Comparison of ENCODE assay signal across 23 cellular contexts in the genomic region with DNA sequence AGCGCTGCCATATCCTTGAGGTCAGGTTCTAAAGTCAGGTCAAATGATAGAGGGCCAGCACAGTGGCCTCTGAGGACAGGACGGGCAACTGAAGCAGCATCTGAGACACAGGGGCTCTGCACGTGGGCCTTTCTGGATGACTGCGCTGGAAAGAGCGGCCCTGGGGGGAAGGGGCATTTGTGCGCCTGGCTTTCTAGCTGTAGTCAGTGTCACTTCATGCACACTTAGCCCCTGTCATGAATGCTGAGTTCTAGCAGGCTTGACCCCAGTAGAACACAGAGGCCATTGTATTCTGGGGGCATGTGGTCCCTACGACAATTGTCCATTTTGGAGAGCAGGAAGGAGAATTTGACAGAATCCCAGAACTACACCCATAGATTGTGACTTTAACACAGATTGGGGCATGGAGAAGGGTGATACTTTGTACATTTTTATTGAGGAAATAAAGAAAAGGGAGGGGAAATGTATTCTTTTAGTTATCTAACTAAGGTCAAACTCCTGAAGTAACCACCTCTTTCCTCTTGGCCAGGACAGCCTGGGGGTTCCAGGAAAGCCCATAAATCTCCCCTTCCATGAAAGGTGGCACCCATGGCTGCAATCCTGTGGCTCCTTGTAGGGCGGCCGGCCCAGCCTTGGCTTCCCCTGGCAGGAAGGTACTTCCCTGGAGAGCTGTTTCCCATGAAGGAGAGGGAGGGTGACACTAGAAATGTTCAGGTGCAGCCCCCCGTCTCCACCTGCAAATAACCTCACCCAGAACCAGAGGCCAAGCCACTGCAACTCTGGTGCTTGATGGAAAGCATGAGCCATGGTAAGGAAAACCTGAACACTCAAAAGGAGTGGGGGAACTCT. TPM values are rescaled to one million over a fixed set of nuclear protein-coding genes. Genes with fewer than 3 reads are reported as not detected.
DNase-seq lines count a peak whose midpoint lies in the region; ATAC-seq and TF ChIP-seq lines count a peak whose summit lies in the region.
"Had no signal": no experiment of that assay in that cellular context is flagged by ENCODE, and none has a peak within 500 bp of the region (broad histone marks: within the 10 kb centered on the region; RNA-seq: fewer than 3 reads in every experiment).

No MANE protein-coding gene starts in this region.

- no peak overlapping the region for H3K4me3 Mint-ChIP-seq in activated CD8-positive, alpha-beta T cell treated with anti-CD3 and anti-CD28 coated beads, Interleukin-2, amount 10 ng/mL, durations not matched to agents 7 days and 5 days
- H3K4me3 Mint-ChIP-seq: activated CD4-positive, alpha-beta T cell treated with anti-CD3 and anti-CD28 coated beads, Interleukin-2, amount 10 ng/mL, durations not matched to agents 7 days and 5 days; T-helper 2 cell treated with Interferon-gamma antibody and Interleukin-4, amounts not matched to agents 5 μg/mL and 100 μg/mL, for 36 hours had no signal

- H3K9me3 Mint-ChIP-seq in activated CD8-positive, alpha-beta T cell treated with anti-CD3 and anti-CD28 coated beads, Interleukin-2, amount 10 ng/mL, durations not matched to agents 7 days and 5 days (ENCODE audit: insufficient read depth), result no peaks in the 10 kb centered on the region
- H3K9me3 Mint-ChIP-seq: activated CD4-positive, alpha-beta T cell treated with anti-CD3 and anti-CD28 coated beads, Interleukin-2, amount 10 ng/mL, durations not matched to agents 7 days and 5 days; T-helper 2 cell treated with Interferon-gamma antibody and Interleukin-4, amounts not matched to agents 5 μg/mL and 100 μg/mL, for 36 hours had no signal

- DNase-seq in M059J (ENCODE audit: low read depth), result peak; percentile 41
- peak in 4 of 10 donors; percentile 43 to 73 (median 57) for DNase-seq in dorsolateral prefrontal cortex
- DNase-seq in mesenteric fat pad (ENCODE audit: low spot score), result peak; percentile 81
- no peak for DNase-seq in sciatic nerve (ENCODE audit: low spot score)
- DNase-seq in NCI-H524 treated with DMSO at 0.1 percent for 48 hours (lab: John Stamatoyannopoulos, UW), result no peak
- DNase-seq in NCI-H774 (lab: John Stamatoyannopoulos, UW), result no peak
- no peak for DNase-seq in GM13977 (ENCODE audit: low spot score)
- DNase-seq in activated CD8-positive, alpha-beta T cell treated with anti-CD3 and anti-CD28 coated beads, Interleukin-2, amount 10 ng/mL, durations not matched to agents 7 days and 5 days, result no peak
- DNase-seq: activated CD4-positive, alpha-beta T cell treated with anti-CD3 and anti-CD28 coated beads, Interleukin-2, amount 10 ng/mL, durations not matched to agents 7 days and 5 days; activated effector memory CD4-positive, alpha-beta T cell treated with Interleukin-2 at 50 U/mL for 16 hours; colonic mucosa; kidney; lower lobe of right lung; MM.1S; NCI-H1417; NCI-H446; stimulated activated CD4-positive, alpha-beta T cell treated with anti-CD3 and anti-CD28 coated beads, Interleukin-4, amount 100 ng/mL, for 4 hours; stimulated activated naive CD4-positive, alpha-beta T cell treated with Interleukin-2 at 50 U/mL for 16 hours; trophoblast cell had no signal

- peak; percentile 27 for ATAC-seq in sciatic nerve
- ATAC-seq in activated CD8-positive, alpha-beta T cell treated with anti-CD3 and anti-CD28 coated beads, Interleukin-2, amount 10 ng/mL, durations not matched to agents 7 days and 5 days, result no peak
- ATAC-seq: lower lobe of right lung, Right ventricle myocardium inferior had no signal

- H3K27me3 ChIP-seq in dorsolateral prefrontal cortex, result no peaks in the 10 kb centered on the region
- H3K27me3 ChIP-seq: colonic mucosa, esophagus muscularis mucosa had no signal

- in situ Hi-C loops in GM13977 (cut with MboI; ENCODE audit: low pct_unique_long_range_greater_than_20kb, low sequenced_read_pairs, unreplicated experiment), result no loop called here

- no peaks in the 10 kb centered on the region for H3K27me3 Mint-ChIP-seq in activated CD8-positive, alpha-beta T cell treated with anti-CD3 and anti-CD28 coated beads, Interleukin-2, amount 10 ng/mL, durations not matched to agents 7 days and 5 days (ENCODE audit: low read depth)
- H3K27me3 Mint-ChIP-seq: activated CD4-positive, alpha-beta T cell treated with anti-CD3 and anti-CD28 coated beads, Interleukin-2, amount 10 ng/mL, durations not matched to agents 7 days and 5 days had no signal

- H3K27ac ChIP-seq in dorsolateral prefrontal cortex, result peak overlapping the region in 56 of 59 donors; percentile 6 to 89 (median 76)
- H3K27ac ChIP-seq: colonic mucosa, esophagus muscularis mucosa, lower lobe of right lung, VCaP had no signal

- H3K4me3 ChIP-seq in dorsolateral prefrontal cortex, result peak overlapping the region in 2 of 59 donors; percentile 4 to 5
- H3K4me3 ChIP-seq: colonic mucosa, esophagus muscularis mucosa, lower lobe of right lung had no signal

- H3K36me3 Mint-ChIP-seq in activated CD8-positive, alpha-beta T cell treated with anti-CD3 and anti-CD28 coated beads, Interleukin-2, amount 10 ng/mL, durations not matched to agents 7 days and 5 days (ENCODE audit: low read depth), result peaks cover 9% of the 10 kb centered on the region

- POLR2A ChIA-PET in activated CD8-positive, alpha-beta T cell treated with anti-CD3 and anti-CD28 coated beads, Interleukin-2, amount 10 ng/mL, durations not matched to agents 7 days and 5 days (lab: Charles Lee), result no interaction called here

- intact Hi-C loops in dorsolateral prefrontal cortex (cut with DNase I) (no loop called here), sciatic nerve (cut with DNase I) (no loop called here)

- no peak overlapping the region for H3K27ac Mint-ChIP-seq in activated CD8-positive, alpha-beta T cell treated with anti-CD3 and anti-CD28 coated beads, Interleukin-2, amount 10 ng/mL, durations not matched to agents 7 days and 5 days
- H3K27ac Mint-ChIP-seq: activated CD4-positive, alpha-beta T cell treated with anti-CD3 and anti-CD28 coated beads, Interleukin-2, amount 10 ng/mL, durations not matched to agents 7 days and 5 days; T-helper 2 cell treated with Interferon-gamma antibody and Interleukin-4, amounts not matched to agents 5 μg/mL and 100 μg/mL, for 36 hours had no signal

- TF ChIP-seq CTCF in dorsolateral prefrontal cortex (IDR thresholded peaks at IDR 0.05 in 54 of 56, conservative IDR thresholded peaks at IDR 0.05 in 2 of 56; ENCODE audit: low read depth in 1 of 56, partially characterized antibody in 56 of 56) (peak in 1 of 56 donors; percentile 16), GM13977 (IDR thresholded peaks at IDR 0.05; ENCODE audit: extremely low read depth, insufficient read depth, missing control alignments) (no peak)

- CTCF ChIA-PET in activated CD8-positive, alpha-beta T cell treated with anti-CD3 and anti-CD28 coated beads, Interleukin-2, amount 10 ng/mL, durations not matched to agents 7 days and 5 days (lab: Charles Lee), result no interaction called here

- peaks cover 3% of the 10 kb centered on the region for H3K4me1 Mint-ChIP-seq in activated CD8-positive, alpha-beta T cell treated with anti-CD3 and anti-CD28 coated beads, Interleukin-2, amount 10 ng/mL, durations not matched to agents 7 days and 5 days (ENCODE audit: low read depth)

RNA-seq across cellular contexts. Expression of gene NTPCR, which starts 34.4 kb away (rescaled TPM):
- total RNA-seq in M059J (2014; rRNA removed; shearing (Covaris generic)), result 67.2 and 92.3 TPM in 2 replicates
- total RNA-seq in dorsolateral prefrontal cortex, result 10 to 100 TPM; 39.5 to 83.5 (median 61.4) TPM
- total RNA-seq in mesenteric fat pad, result 33.5 TPM
- 31.8 TPM for total RNA-seq in sciatic nerve
- total RNA-seq in activated CD8-positive, alpha-beta T cell treated with anti-CD3 and anti-CD28 coated beads, Interleukin-2, amount 10 ng/mL, durations not matched to agents 7 days and 5 days, result 10 to 100 TPM; 21.0 to 23.5 TPM

Comparison
In these comparisons a context has a peak if more than half of its experiments do, and no peak if none do; other contexts are left out.
1. DNase-seq: peak in M059J (single experiment) and mesenteric fat pad (single experiment); none in sciatic nerve (single experiment), NCI-H524 treated with DMSO at 0.1 percent for 48 hours (single experiment), NCI-H774 (single experiment), GM13977 (single experiment) and activated CD8-positive, alpha-beta T cell treated with anti-CD3 and anti-CD28 coated beads, Interleukin-2, amount 10 ng/mL, durations not matched to agents 7 days and 5 days (single experiment).